Comparison of ENCODE assay signal across 16 cellular contexts in genomic region chr2:9832586-9832985, GRCh38. TPM values are rescaled to one million over a fixed set of nuclear protein-coding genes. Genes with fewer than 3 reads are reported as not detected.
DNase-seq lines count a peak whose midpoint lies in the region; ATAC-seq and TF ChIP-seq lines count a peak whose summit lies in the region.
"Had no signal": no experiment of that assay in that cellular context is flagged by ENCODE, and none has a peak within 500 bp of the region (broad histone marks: within the 10 kb centered on the region; RNA-seq: fewer than 3 reads in every experiment).

No MANE protein-coding gene starts in this region.

- TF ChIP-seq CTCF in AG09319 (IDR thresholded peaks at IDR 0.05; ENCODE audit: low read depth, low read length): no peak

- ATAC-seq in SK-N-SH treated with all-trans-retinoic acid at 6 μM for 48 hours (peak; percentile 88), Right ventricle myocardium superior (ENCODE audit: poor library complexity) (no peak), HG02623 (IDR thresholded peaks at IDR 0.05; ENCODE audit: unreplicated experiment) (no peak), GM21390 (IDR thresholded peaks at IDR 0.05; ENCODE audit: unreplicated experiment) (no peak)
- ATAC-seq: activated CD8-positive, alpha-beta T cell treated with anti-CD3 and anti-CD28 coated beads, Interleukin-2, amount 10 ng/mL, durations not matched to agents 7 days and 5 days had no signal

- DNase-seq in AG09319 (ENCODE audit: extremely low read depth, low read depth) (peak; percentile 35), HCEC 1CT (peak; percentile 79), fibroblast of peridontal ligament (ENCODE audit: extremely low read depth) (peak; percentile 87), Right ventricle myocardium superior (no peak), NCI-H1694 (lab: John Stamatoyannopoulos, UW) (no peak)
- DNase-seq: activated CD4-positive, alpha-beta T cell treated with anti-CD3 and anti-CD28 coated beads for 1 hour; activated CD8-positive, alpha-beta T cell treated with anti-CD3 and anti-CD28 coated beads, Interleukin-2, amount 10 ng/mL, durations not matched to agents 7 days and 5 days; activated T-cell treated with anti-CD3 and anti-CD28 coated beads, Interleukin-2, amount 50 U/mL, for 24 hours; amniotic stem cell; KBM-7; NCI-H1694 treated with DMSO at 0.1 percent for 48 hours; substantia nigra; SW 1271 had no signal

- intact Hi-C loops in Right ventricle myocardium superior (cut with DNase I): no loop called here

TF ChIP-seq in SK-N-SH treated with all-trans-retinoic acid at 6 μM for 48 hours, 23 proteins besides CTCF, POLR2A, EP300 and RAD21:
- TF ChIP-seq BACH2 (CRISPR knock-in tag; IDR thresholded peaks at IDR 0.05; ENCODE audit: borderline replicate concordance) (no peak), POU6F1 (CRISPR knock-in tag; IDR thresholded peaks at IDR 0.05; ENCODE audit: borderline replicate concordance, low read depth) (no peak), ZNF565 (CRISPR knock-in tag; conservative IDR thresholded peaks at IDR 0.05; ENCODE audit: low read depth) (no peak), TSHZ2 (CRISPR knock-in tag; IDR thresholded peaks at IDR 0.05) (no peak), ZFP3 (CRISPR knock-in tag; IDR thresholded peaks at IDR 0.05) (no peak), RARB (CRISPR knock-in tag; IDR thresholded peaks at IDR 0.05) (no peak), ESRRG (CRISPR knock-in tag; IDR thresholded peaks at IDR 0.05) (no peak), OSR1 (CRISPR knock-in tag; IDR thresholded peaks at IDR 0.05) (no peak)

RNA-seq across cellular contexts. Expression of gene TAF1B, which starts 10.7 kb away (rescaled TPM):
- 6.1 TPM for total RNA-seq in Right ventricle myocardium superior

Comparison
In these comparisons a context has a peak if more than half of its experiments do, and no peak if none do; other contexts are left out.
1. DNase-seq: peak in AG09319 (single experiment), HCEC 1CT (single experiment) and fibroblast of peridontal ligament (single experiment); none in Right ventricle myocardium superior (single experiment) and NCI-H1694 (single experiment).